19 cellular contexts compared by ENCODE assay signal in the genomic region with DNA sequence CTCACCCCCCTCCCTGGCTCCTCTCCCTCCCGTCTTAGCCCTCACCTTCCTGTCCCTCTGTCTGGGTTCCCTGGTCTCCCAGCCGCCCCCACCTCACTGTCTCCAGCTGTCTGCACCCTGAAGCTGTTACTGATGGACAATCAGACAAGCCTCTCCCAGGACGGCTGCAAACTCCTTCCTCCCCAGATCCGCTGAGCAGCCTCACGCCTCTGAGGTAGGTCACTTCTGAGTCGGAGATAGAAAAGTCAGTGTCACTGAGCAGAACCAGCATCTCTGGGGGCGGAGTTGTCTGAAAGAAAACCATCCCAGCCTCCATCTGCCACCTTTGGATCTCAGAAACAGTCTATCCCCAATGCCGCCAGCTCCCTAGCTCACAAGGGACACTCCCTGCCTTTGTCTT. TPM values are rescaled to one million over a fixed set of nuclear protein-coding genes. Genes with fewer than 3 reads are reported as not detected.
DNase-seq lines count a peak whose midpoint lies in the region; ATAC-seq, FAIRE-seq and TF ChIP-seq lines count a peak whose summit lies in the region.
"Had no signal": no experiment of that assay in that cellular context is flagged by ENCODE, and none has a peak within 500 bp of the region (broad histone marks: within the 10 kb centered on the region; RNA-seq: fewer than 3 reads in every experiment).

No MANE protein-coding gene starts in this region.

- FAIRE-seq in H1 (lab: Jason Lieb, UNC), result no peak

- no peaks in the 10 kb centered on the region for H3K9me2 ChIP-seq in PC-3 (replicated peaks; ENCODE audit: low read length)

- no peak overlapping the region for H3K4me2 ChIP-seq in PC-3 (ENCODE audit: low read length)
- H3K4me2 ChIP-seq in H1 (ENCODE audit: insufficient read depth in 1 of 2, low read depth in 2 of 2, low read length in 2 of 2), result no peak overlapping the region
- H3K4me2 ChIP-seq: PC-9 had no signal

- no peak overlapping the region for H4K5ac ChIP-seq in H1 (ENCODE audit: insufficient read length, low read depth, low read length)

- H3K56ac ChIP-seq in H1 (replicated peaks; ENCODE audit: insufficient read length, low read depth, low read length), result no peak overlapping the region

- H3K4me1 Mint-ChIP-seq in mesothelial cell of epicardium, result peaks cover 27% of the 10 kb centered on the region

- no peak overlapping the region; the same call in 1 of the 2 replicates for H2BK12ac ChIP-seq in H1 (ENCODE audit: low read depth, low read length)

- H3K4me3 Mint-ChIP-seq in mesothelial cell of epicardium, result no peak overlapping the region

- H3K23ac ChIP-seq in H1 (ENCODE audit: insufficient read length), result no peak overlapping the region

- TF ChIP-seq CTCF in PC-3 (conservative IDR thresholded peaks at IDR 0.05; ENCODE audit: low read depth, low read length) (no peak), H1 (IDR thresholded peaks at IDR 0.05; ENCODE audit: control extremely low read depth in 1 of 3, insufficient read depth in 1 of 3, low read depth in 1 of 3, low read length in 3 of 3) (no peak), mesothelial cell of epicardium (IDR thresholded peaks at IDR 0.05; ENCODE audit: unreplicated experiment) (no peak)

- H3K79me2 ChIP-seq in PC-3 (ENCODE audit: low read length) (no peaks in the 10 kb centered on the region), H1 (ENCODE audit: control insufficient read depth in 1 of 2, insufficient read depth in 2 of 2, low read length in 2 of 2) (no peaks in the 10 kb centered on the region)

- no peaks in the 10 kb centered on the region for H3K36me3 ChIP-seq in PC-3 (ENCODE audit: low read depth, low read length)
- no peaks in the 10 kb centered on the region for H3K36me3 ChIP-seq in H1 (ENCODE audit: control insufficient read depth in 2 of 4, insufficient read depth in 4 of 4, low read length in 3 of 4)

- no peak overlapping the region for H3K4ac ChIP-seq in H1 (replicated peaks; ENCODE audit: insufficient read length, low read depth, low read length)

- no peak overlapping the region for H3K27ac ChIP-seq in PC-3 (ENCODE audit: low read length)
- no peak overlapping the region for H3K27ac ChIP-seq in H1 (ENCODE audit: low read depth, low read length)
- H3K27ac ChIP-seq: 22Rv1, C4-2B, PC-9 had no signal

- H3K4me1 ChIP-seq in PC-3 (ENCODE audit: insufficient read depth, low read length), result no peaks in the 10 kb centered on the region
- H3K4me1 ChIP-seq in H1 (replicated peaks in 1 of 4; ENCODE audit: control insufficient read depth in 3 of 4, insufficient read depth in 4 of 4, low read length in 3 of 4), result peaks cover 0 to 26% (median 13%) of the 10 kb centered on the region in 4 experiments; a peak in 6 of 7 replicates
- H3K4me1 ChIP-seq: Caco-2 had no signal

- H3K27me3 ChIP-seq in PC-3 (ENCODE audit: low read length), result peaks cover 63% of the 10 kb centered on the region
- H3K27me3 ChIP-seq in H1 (replicated peaks in 1 of 4; ENCODE audit: control insufficient read depth in 3 of 4, extremely low read depth in 1 of 4, insufficient read depth in 3 of 4, low read length in 3 of 4), result peaks cover 0 to 3% (median 0%) of the 10 kb centered on the region in 4 experiments; a peak in 4 of 7 replicates

- peaks cover 8% of the 10 kb centered on the region for H3K27me3 Mint-ChIP-seq in mesothelial cell of epicardium (ENCODE audit: low read depth)

- no peak for TF ChIP-seq RAD21 in H1 (IDR thresholded peaks at IDR 0.05 in 1 of 2, conservative IDR thresholded peaks at IDR 0.05 in 1 of 2; ENCODE audit: low read depth in 2 of 2, low read length in 2 of 2)

- no TSS peak for BruUV-seq in PC-3 (replicated peaks; lab: Mats Ljungman, UMichigan)

- ATAC-seq in PC-3 (no peak), GM19328 (IDR thresholded peaks at IDR 0.05; ENCODE audit: unreplicated experiment) (no peak)
- ATAC-seq: Right ventricle myocardium inferior had no signal

- DNase-seq in NCI-H82 (lab: John Stamatoyannopoulos, UW) (peak; percentile 20), NCI-H82 treated with DMSO at 0.1 percent for 48 hours (lab: John Stamatoyannopoulos, UW; ENCODE audit: unreplicated experiment) (no peak), PC-3 (peak; percentile 19), H1 (ENCODE audit: low read depth in 1 of 2, low spot score in 2 of 2) (no peak), mesothelial cell of epicardium (ENCODE audit: low spot score in 2 of 2, unreplicated experiment in 2 of 2) (no peak), NCI-H345 treated with DMSO at 0.1 percent for 48 hours (lab: John Stamatoyannopoulos, UW; ENCODE audit: unreplicated experiment) (no peak), NCI-H1417 treated with DMSO at 0.1 percent for 48 hours (lab: John Stamatoyannopoulos, UW) (no peak)
- DNase-seq: Caco-2; MV-4-11; NCI-H1436 treated with DMSO at 0.1 percent for 48 hours; NCI-H2081; NCI-H526; NK-92 treated with Interleukin-12 subunit alpha and Interleukin-12 subunit beta, amount 100 ng/mL, for 24 hours had no signal

- H2BK5ac ChIP-seq in H1 (ENCODE audit: low read depth, low read length), result no peak overlapping the region

- no peaks in the 10 kb centered on the region for H3K23me2 ChIP-seq in H1 (ENCODE audit: low read depth, low read length)

- H3K9me3 ChIP-seq in PC-3 (ENCODE audit: low read length), result no peaks in the 10 kb centered on the region
- no peaks in the 10 kb centered on the region for H3K9me3 ChIP-seq in H1 (ENCODE audit: insufficient read depth in 2 of 2, low read depth in 1 of 2, low read length in 1 of 2)

- H3K27ac Mint-ChIP-seq in mesothelial cell of epicardium, result peak overlapping the region; percentile 58

- no peak overlapping the region for H2BK120ac ChIP-seq in H1 (replicated peaks; ENCODE audit: low read depth, low read length)

- peak overlapping the region; percentile 89 for H4K91ac ChIP-seq in H1 (replicated peaks; ENCODE audit: insufficient read length, low read length)

- CTCF ChIA-PET in PC-3 (lab: Charles Lee), result interaction anchor here (0.6 kb wide), 1 partner anchor 28 kb away, joined by 3 read pairs; no protein-coding TSS in a partner anchor
- CTCF ChIA-PET in H1 (lab: Charles Lee; ENCODE audit: partially characterized antibody), result interaction anchor here (0.9 to 59.4 kb wide), 7 partner anchors 6 to 301 kb away, joined by 3 to 1374 read pairs (median 992); no protein-coding TSS in a partner anchor

- no peaks in the 10 kb centered on the region for H3F3A ChIP-seq in PC-3 (ENCODE audit: low read length, unreplicated experiment)

- no peak overlapping the region for H4K8ac ChIP-seq in H1 (ENCODE audit: extremely low read depth, insufficient read depth, low read length)

- TF ChIP-seq EP300 in H1 (IDR thresholded peaks at IDR 0.05; ENCODE audit: borderline replicate concordance in 1 of 2, low read depth in 2 of 2, low read length in 2 of 2), result no peak

- H2BK20ac ChIP-seq in H1 (ENCODE audit: low read length), result no peak overlapping the region

- intact Hi-C loops in PC-3 (cut with micrococcal nuclease), result no loop called here

- no peaks in the 10 kb centered on the region for H4K20me1 ChIP-seq in PC-3 (ENCODE audit: low read length)
- H4K20me1 ChIP-seq in H1 (replicated peaks in 1 of 2; ENCODE audit: control insufficient read depth in 1 of 2, insufficient read depth in 2 of 2, low read length in 2 of 2), result no peaks in the 10 kb centered on the region

- no peak overlapping the region for H3K9ac ChIP-seq in PC-3 (ENCODE audit: low read length)
- no peak overlapping the region for H3K9ac ChIP-seq in H1 (replicated peaks in 1 of 4; ENCODE audit: extremely low read depth in 1 of 4, low read depth in 3 of 4, low read length in 3 of 4)

- H2AK5ac ChIP-seq in H1 (ENCODE audit: low read depth, low read length), result 0 out of 2 replicates have a peak overlapping the region, but pooled peaks have one; percentile 24

- H2BK15ac ChIP-seq in H1 (ENCODE audit: low read length), result peak overlapping the region; percentile 61; the same call in 1 of the 2 replicates

- WGBS in H1 (ENCODE audit: extremely low coverage in 1 of 2, insufficient coverage in 1 of 2, insufficient read length in 1 of 2, insufficient replicate concordance in 2 of 2, low coverage in 1 of 2, low lambda C conversion rate in 2 of 2, missing lambda C conversion rate in 1 of 2), 2 experiments, result 78% methylated on average over 8 of the region's 8 CpGs; no CpG with 5 or more reads in 1 of the 2 experiments

- POLR2A ChIA-PET in PC-3 (lab: Charles Lee; ENCODE audit: unreplicated experiment), result no interaction called here
- POLR2A ChIA-PET in H1 (lab: Charles Lee; ENCODE audit: partially characterized antibody), result interaction anchor here (0.6 kb wide), 1 partner anchor 14 kb away, joined by 3 read pairs; no protein-coding TSS in a partner anchor

- no peaks in the 10 kb centered on the region for H3K36me3 Mint-ChIP-seq in mesothelial cell of epicardium

- H2AFZ ChIP-seq in PC-3 (ENCODE audit: low read length), result no peak overlapping the region
- no peak overlapping the region for H2AFZ ChIP-seq in H1 (ENCODE audit: low read length)
- H2AFZ ChIP-seq: PC-9 had no signal

- no peaks in the 10 kb centered on the region for H3K9me3 Mint-ChIP-seq in mesothelial cell of epicardium

- no peak overlapping the region for H3K4me3 ChIP-seq in PC-3 (ENCODE audit: low read length)
- no peak overlapping the region for H3K4me3 ChIP-seq in H1 (ENCODE audit: extremely low read depth in 1 of 4, insufficient read depth in 2 of 4, low read depth in 3 of 4, low read length in 4 of 4)
- H3K4me3 ChIP-seq: PC-9 had no signal

- H3K14ac ChIP-seq in H1 (ENCODE audit: insufficient read length), result no peak overlapping the region

- TF ChIP-seq POLR2A in H1 (IDR thresholded peaks at IDR 0.05; ENCODE audit: control extremely low read depth in 1 of 2, low read depth in 2 of 2, low read length in 2 of 2), result no peak

- H3K18ac ChIP-seq in H1 (ENCODE audit: extremely low read depth, low read length), result no peak overlapping the region

- no peaks in the 10 kb centered on the region for H3K79me1 ChIP-seq in H1 (ENCODE audit: low read depth, low read length)

TF ChIP-seq in H1, 55 proteins besides CTCF, POLR2A, EP300 and RAD21 (continues in another document):
- no peak for TF ChIP-seq KDM5A (IDR thresholded peaks at IDR 0.05; ENCODE audit: low read length)
- TF ChIP-seq NRF1 (IDR thresholded peaks at IDR 0.05; ENCODE audit: low read depth, low read length), result no peak
- TF ChIP-seq SP4 (IDR thresholded peaks at IDR 0.05; ENCODE audit: low read length), result no peak
- TF ChIP-seq SP2 (IDR thresholded peaks at IDR 0.05; ENCODE audit: low read length), result no peak
- TF ChIP-seq RBBP5 (IDR thresholded peaks at IDR 0.05; ENCODE audit: borderline replicate concordance, low read depth, low read length), result no peak

RNA-seq across cellular contexts. Expression of gene FAM241B, which starts 27.4 kb away (rescaled TPM):
- total RNA-seq in PC-3 (2014; rRNA removed) (37.5 and 45.4 TPM in 2 replicates), mesothelial cell of epicardium (19.2 to 20.9 TPM (median 20.1 TPM) in 3 replicates)
- 18.6 and 19.3 TPM in 2 replicates for total RNA-seq in H1 (2021; fragmentation: NEBNext Ultra II Directional; extraction: Animal tissue kit (Norgen Biotek cat#: 25700))
- 29.2 and 30.1 TPM in 2 replicates for polyA plus RNA-seq in H1 (2011; rRNA removed)
- 33.7 TPM for polyA plus RNA-seq in H1 (2011; cell fraction: cytosol; rRNA removed)
- polyA plus RNA-seq in H1 (2011; cell fraction: nucleus; rRNA removed), result 23.0 TPM
- 24.7 to 33.7 TPM (median 28.7 TPM) in 4 replicates for polyA plus RNA-seq in H1 (2012, experiment 1 of 2)
- polyA plus RNA-seq in H1 (2012, experiment 2 of 2), result 21.4 TPM
- 18.9 TPM for polyA plus RNA-seq in H1 (2013, experiment 1 of 2)
- 20.3 TPM for polyA plus RNA-seq in H1 (2013, experiment 2 of 2)
- 9.3 and 11.0 TPM in 2 replicates for polyA minus RNA-seq in H1 (2011; rRNA and poly(A)+ RNA removed)
- polyA minus RNA-seq in H1 (2011; cell fraction: cytosol; rRNA and poly(A)+ RNA removed), result 8.7 TPM
- 14.9 TPM for polyA minus RNA-seq in H1 (2011; cell fraction: nucleus; rRNA and poly(A)+ RNA removed)
- total RNA-seq: LHCN-M2 had no signal

Comparison
In these comparisons a context has a peak if more than half of its experiments do, and no peak if none do; other contexts are left out.
1. DNase-seq: peak in NCI-H82 (single experiment) and PC-3 (single experiment); none in NCI-H82 treated with DMSO at 0.1 percent for 48 hours (single experiment), H1 (0 of 2), mesothelial cell of epicardium (0 of 2), NCI-H345 treated with DMSO at 0.1 percent for 48 hours (single experiment) and NCI-H1417 treated with DMSO at 0.1 percent for 48 hours (single experiment).